ENCODE assay signal across 20 cellular contexts in the genomic region with DNA sequence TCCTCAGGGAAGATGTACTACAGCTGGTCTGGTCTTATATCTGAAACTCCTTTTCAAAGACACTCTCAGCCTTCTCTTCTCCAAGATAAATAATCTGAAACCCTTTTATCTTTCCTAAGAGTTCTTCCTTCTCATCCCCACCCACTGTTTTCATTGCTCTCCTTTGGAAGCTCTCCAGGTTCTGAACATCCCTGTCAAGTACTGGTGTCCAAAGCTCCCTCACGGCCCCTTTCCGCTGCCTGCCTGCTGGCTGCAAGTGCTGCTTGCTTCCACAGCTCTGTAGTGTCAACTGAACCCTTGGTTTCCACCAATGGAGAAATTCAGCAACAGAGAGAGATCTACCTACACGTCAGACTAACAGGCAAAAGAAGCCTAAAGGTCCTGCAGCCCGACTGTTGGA. TPM values are rescaled to one million over a fixed set of nuclear protein-coding genes. Genes with fewer than 3 reads are reported as not detected.
A peak's percentile ranks its signal among the peaks of the same experiment; 100 is the strongest.
DNase-seq lines count a peak whose midpoint lies in the region; ATAC-seq and TF ChIP-seq lines count a peak whose summit lies in the region.
"Had no signal": no experiment of that assay in that cellular context is flagged by ENCODE, and none has a peak within 500 bp of the region (broad histone marks: within the 10 kb centered on the region; RNA-seq: fewer than 3 reads in every experiment).

No MANE protein-coding gene starts in this region.

- H2AK5ac ChIP-seq in trophoblast cell (ENCODE audit: low read length): no peak overlapping the region

- no peak for ATAC-seq in T-cell (replicated peaks in 1 of 4)
- ATAC-seq: activated CD4-positive, CD25-positive, alpha-beta regulatory T cell treated with anti-CD3 and anti-CD28 coated beads, Interleukin-2, amount 50 U/mL, for 24 hours; activated naive CD8-positive, alpha-beta T cell treated with anti-CD3 and anti-CD28 coated beads, Interleukin-2, amount 50 U/mL, for 24 hours; foreskin keratinocyte; upper lobe of right lung had no signal

- no peaks in the 10 kb centered on the region for H3K36me3 Mint-ChIP-seq in T-cell

- H2BK120ac ChIP-seq in trophoblast cell (ENCODE audit: insufficient read depth, low read length, poor library complexity): no peak overlapping the region

- no peaks in the 10 kb centered on the region for H3K79me1 ChIP-seq in trophoblast cell (ENCODE audit: low read length)

- no peak overlapping the region for H4K8ac ChIP-seq in trophoblast cell (ENCODE audit: low read depth, low read length)

- H2BK12ac ChIP-seq in trophoblast cell (ENCODE audit: low read length): no peak overlapping the region

- no peak overlapping the region for H3K14ac ChIP-seq in trophoblast cell (ENCODE audit: low read length)

- H3K18ac ChIP-seq in trophoblast cell (ENCODE audit: low read length): no peak overlapping the region

- POLR2A ChIA-PET in T-cell (lab: Charles Lee): no interaction called here

- no peak overlapping the region for H3K4ac ChIP-seq in trophoblast cell (ENCODE audit: low read depth, low read length)

- no peak for TF ChIP-seq POLR2A in prostate gland (IDR thresholded peaks at IDR 0.05)

- CTCF ChIA-PET in T-cell (lab: Charles Lee): interaction anchor here in 1 of 2 donors (0.5 kb wide), 1 partner anchor 274 kb away, joined by 3 read pairs; no protein-coding TSS in a partner anchor

- no peak overlapping the region for H3K23ac ChIP-seq in trophoblast cell (ENCODE audit: low read length)

- H3K4me3 Mint-ChIP-seq in T-cell: no peak overlapping the region
- H3K4me3 Mint-ChIP-seq: activated naive CD8-positive, alpha-beta T cell treated with anti-CD3 and anti-CD28 coated beads, Interleukin-2, amount 50 U/mL, for 24 hours; neural crest cell had no signal

- no peaks in the 10 kb centered on the region for H3K27me3 Mint-ChIP-seq in T-cell
- H3K27me3 Mint-ChIP-seq: activated naive CD8-positive, alpha-beta T cell treated with anti-CD3 and anti-CD28 coated beads, Interleukin-2, amount 50 U/mL, for 24 hours had no signal

- no peak overlapping the region for H2AFZ ChIP-seq in trophoblast cell (ENCODE audit: insufficient read depth, low read length, poor library complexity)

- intact Hi-C loops in prostate gland (cut with DNase I): no loop called here

- no peak overlapping the region for H3K4me2 ChIP-seq in trophoblast cell (ENCODE audit: low read length)

- TF ChIP-seq CTCF in choroid plexus epithelial cell (conservative IDR thresholded peaks at IDR 0.05; ENCODE audit: low read depth, low read length) (no peak), prostate gland (IDR thresholded peaks at IDR 0.05) (no peak)

- H3K27ac Mint-ChIP-seq in T-cell: no peak overlapping the region
- H3K27ac Mint-ChIP-seq: activated naive CD8-positive, alpha-beta T cell treated with anti-CD3 and anti-CD28 coated beads, Interleukin-2, amount 50 U/mL, for 24 hours; activated T-helper 2 cell treated with anti-CD3 and anti-CD28 coated beads, Interferon-gamma antibody, Interleukin-2, Interleukin-4, amounts not matched to agents 10 μg/mL and 5 μg/mL and 100 μg/mL, durations not matched to agents 14 hours and 24 hours and 36 hours had no signal

- 9% methylated on average over 4 of the region's 4 CpGs for WGBS in prostate gland
- no CpG with 5 or more reads among the region's 4 CpGs for WGBS in trophoblast cell (ENCODE audit: extremely low coverage, insufficient coverage, insufficient read length)

- DNase-seq in EH (ENCODE audit: low read depth) (peak; percentile 27), NCI-H1092 treated with DMSO at 0.1 percent for 48 hours (lab: John Stamatoyannopoulos, UW) (peak; percentile 12), choroid plexus epithelial cell (ENCODE audit: low read depth) (peak; percentile 79), prostate gland (ENCODE audit: low spot score) (peak; percentile 13), T-cell (no peak), trophoblast cell (no peak), islet precursor cell (no peak)
- DNase-seq: activated naive CD8-positive, alpha-beta T cell treated with anti-CD3 and anti-CD28 coated beads, Interleukin-2, amount 50 U/mL, for 24 hours; foreskin keratinocyte; H7; midbrain; NCI-H2171 treated with DMSO at 0.1 percent for 48 hours; stimulated activated naive CD4-positive, alpha-beta T cell; T1000; upper lobe of right lung had no signal

- H3K36me3 ChIP-seq in prostate gland (no peaks in the 10 kb centered on the region), trophoblast cell (ENCODE audit: control insufficient read depth in 1 of 2, insufficient read depth in 2 of 2, low read length in 2 of 2) (no peaks in the 10 kb centered on the region)
- H3K36me3 ChIP-seq: upper lobe of right lung had no signal

- H3K79me2 ChIP-seq in trophoblast cell (ENCODE audit: control insufficient read depth, insufficient read depth, low read length, poor library complexity): no peaks in the 10 kb centered on the region

- no peaks in the 10 kb centered on the region for H3K4me1 ChIP-seq in prostate gland (replicated peaks)
- H3K4me1 ChIP-seq in trophoblast cell (ENCODE audit: control insufficient read depth in 1 of 2, insufficient read depth in 2 of 2, low read length in 2 of 2): no peaks in the 10 kb centered on the region
- H3K4me1 ChIP-seq: foreskin keratinocyte, upper lobe of right lung had no signal

- H3K9me3 Mint-ChIP-seq in T-cell: no peaks in the 10 kb centered on the region
- H3K9me3 Mint-ChIP-seq: activated naive CD8-positive, alpha-beta T cell treated with anti-CD3 and anti-CD28 coated beads, Interleukin-2, amount 50 U/mL, for 24 hours; activated T-helper 2 cell treated with anti-CD3 and anti-CD28 coated beads, Interferon-gamma antibody, Interleukin-2, Interleukin-4, amounts not matched to agents 10 μg/mL and 5 μg/mL and 100 μg/mL, durations not matched to agents 14 hours and 24 hours and 36 hours; neural crest cell had no signal

- no peak overlapping the region for H3K27ac ChIP-seq in prostate gland
- no peak overlapping the region for H3K27ac ChIP-seq in trophoblast cell (ENCODE audit: low read depth, low read length)
- H3K27ac ChIP-seq: foreskin keratinocyte, HL-60, SK-N-MC, upper lobe of right lung had no signal

- peaks cover 9 to 14% (median 13%) of the 10 kb centered on the region in 3 donors for H3K4me1 Mint-ChIP-seq in T-cell
- H3K4me1 Mint-ChIP-seq: neural crest cell had no signal

- H3K9ac ChIP-seq in trophoblast cell (ENCODE audit: low read length): no peak overlapping the region

- no peak overlapping the region for H4K91ac ChIP-seq in trophoblast cell (ENCODE audit: low read depth, low read length)

- H4K12ac ChIP-seq in trophoblast cell (ENCODE audit: low read depth, low read length): no peak overlapping the region

- H3K9me3 ChIP-seq in prostate gland: no peaks in the 10 kb centered on the region
- H3K9me3 ChIP-seq in trophoblast cell (ENCODE audit: insufficient read depth, low read depth, low read length): no peaks in the 10 kb centered on the region
- H3K9me3 ChIP-seq: upper lobe of right lung had no signal

- no peak overlapping the region for H2BK5ac ChIP-seq in trophoblast cell (ENCODE audit: low read depth, low read length, poor library complexity)

- H3K27me3 ChIP-seq in prostate gland (replicated peaks; ENCODE audit: insufficient read depth) (no peaks in the 10 kb centered on the region), trophoblast cell (ENCODE audit: insufficient read depth, low read length) (peaks cover 2% of the 10 kb centered on the region)

- H3K4me3 ChIP-seq in choroid plexus epithelial cell (ENCODE audit: low read depth, low read length) (no peak overlapping the region), prostate gland (no peak overlapping the region), trophoblast cell (ENCODE audit: low read depth, low read length) (no peak overlapping the region)
- H3K4me3 ChIP-seq: SK-N-MC, upper lobe of right lung had no signal

RNA-seq across cellular contexts. Expression of a gene that starts 6.6 kb away (rescaled TPM):
- under 1 TPM in 1 of 2 donors, not detected in 1; 0.85 TPM for total RNA-seq in prostate gland
- 1 to 10 TPM in 1 of 5 donors, under 1 TPM in 4; 0.49 to 1.8 (median 0.86) TPM for total RNA-seq in T-cell
- 0.21 and 0.26 TPM in 2 replicates for polyA plus RNA-seq in trophoblast cell (2013)
- total RNA-seq: foreskin keratinocyte, H7 had no signal
- polyA plus RNA-seq: foreskin keratinocyte had no signal

RNA-seq across cellular contexts. Expression of a gene that starts 55.3 kb away (rescaled TPM):
- 1 to 10 TPM; 1.0 to 1.9 TPM for total RNA-seq in prostate gland
- total RNA-seq in T-cell: under 1 TPM in 1 of 5 donors, not detected in 4; 0.85 TPM
- polyA plus RNA-seq in trophoblast cell (2013): 0.29 and 0.36 TPM in 2 replicates
- total RNA-seq: foreskin keratinocyte had no signal
- polyA plus RNA-seq: foreskin keratinocyte had no signal

Comparison
In these comparisons a context has a peak if more than half of its experiments do, and no peak if none do; other contexts are left out.
1. DNase-seq: peak in EH (single experiment), NCI-H1092 treated with DMSO at 0.1 percent for 48 hours (single experiment), choroid plexus epithelial cell (single experiment) and prostate gland (single experiment); none in T-cell (0 of 34), trophoblast cell (0 of 2) and islet precursor cell (single experiment).